In genomic region chr7:2283074-2283473, GRCh38 we compare ENCODE assay signal across 16 cellular contexts. TPM values are rescaled to one million over a fixed set of nuclear protein-coding genes. Genes with fewer than 3 reads are reported as not detected.
DNase-seq lines count a peak whose midpoint lies in the region; ATAC-seq and TF ChIP-seq lines count a peak whose summit lies in the region.
"Had no signal": no experiment of that assay in that cellular context is flagged by ENCODE, and none has a peak within 500 bp of the region (broad histone marks: within the 10 kb centered on the region; RNA-seq: fewer than 3 reads in every experiment).

No MANE protein-coding gene starts in this region.

- H3K9me3 ChIP-seq in H9 (ENCODE audit: control insufficient read depth, low read depth, low read length) = no peaks in the 10 kb centered on the region

- no peaks in the 10 kb centered on the region for H4K20me1 ChIP-seq in H9 (ENCODE audit: control insufficient read depth, insufficient read depth, insufficient read length)

- no peak overlapping the region for H3K56ac ChIP-seq in H9 (ENCODE audit: insufficient read length, low read depth, low read length)

- no peak overlapping the region for H2AFZ ChIP-seq in H9 (ENCODE audit: low read length)

- no peak overlapping the region for H3K23ac ChIP-seq in H9 (ENCODE audit: insufficient read length, low read depth, low read length)

- no peak overlapping the region for H2BK20ac ChIP-seq in H9 (ENCODE audit: low read depth, low read length, poor library complexity, severe bottlenecking)

- H3K79me1 ChIP-seq in H9 (ENCODE audit: insufficient read depth, low read depth, low read length, poor library complexity, severe bottlenecking) = no peaks in the 10 kb centered on the region

- H3K9ac ChIP-seq in H9 (ENCODE audit: extremely low read depth, insufficient read length, low read length) = no peak overlapping the region

- peaks cover 0 to 1% (median 0%) of the 10 kb centered on the region in 3 donors for H3K27me3 Mint-ChIP-seq in CD14-positive monocyte (ENCODE audit: low read depth in 3 of 3)
- H3K27me3 Mint-ChIP-seq in H9 (ENCODE audit: low read depth) = no peaks in the 10 kb centered on the region
- no peaks in the 10 kb centered on the region for H3K27me3 Mint-ChIP-seq in stimulated activated naive B cell treated with anti-CD40 and anti-IgM and Interleukin-4, amounts not matched to agents 10 μg/mL and 1 μg/mL and 100 μg/mL, for 72 hours
- H3K27me3 Mint-ChIP-seq in activated CD4-positive, alpha-beta T cell treated with anti-CD3 and anti-CD28 coated beads, Interleukin-2, amount 10 ng/mL, durations not matched to agents 7 days and 5 days = no peaks in the 10 kb centered on the region
- H3K27me3 Mint-ChIP-seq: B cell, IgD-negative memory B cell had no signal

- H2BK5ac ChIP-seq in H9 (ENCODE audit: insufficient read length, low read length) = no peak overlapping the region

- no peak overlapping the region for H2BK15ac ChIP-seq in H9 (ENCODE audit: low read depth, low read length)

- no peak overlapping the region for H3T11ph ChIP-seq in H9 (ENCODE audit: low read length)

- intact Hi-C loops in CD14-positive monocyte (cut with micrococcal nuclease) = no loop called here

- H3K18ac ChIP-seq in H9 (ENCODE audit: insufficient read length, low read depth, low read length) = no peak overlapping the region

- H3K23me2 ChIP-seq in H9 (ENCODE audit: insufficient read length, low read depth, low read length, poor library complexity, severe bottlenecking) = no peaks in the 10 kb centered on the region

- WGBS in H9 (ENCODE audit: extremely low coverage, insufficient read length, low lambda C conversion rate) = no CpG with 5 or more reads among the region's 20 CpGs

- no peak overlapping the region for H3K4me3 Mint-ChIP-seq in CD14-positive monocyte
- no peak overlapping the region for H3K4me3 Mint-ChIP-seq in H9
- peak overlapping the region in 1 of 2 donors; percentile 43 for H3K4me3 Mint-ChIP-seq in stimulated activated naive B cell treated with anti-CD40 and anti-IgM and Interleukin-4, amounts not matched to agents 10 μg/mL and 1 μg/mL and 100 μg/mL, for 72 hours
- no peak overlapping the region for H3K4me3 Mint-ChIP-seq in activated CD4-positive, alpha-beta T cell treated with anti-CD3 and anti-CD28 coated beads, Interleukin-2, amount 10 ng/mL, durations not matched to agents 7 days and 5 days
- H3K4me3 Mint-ChIP-seq: B cell; CD8-positive, alpha-beta T cell had no signal

- no peak overlapping the region for H4K5ac ChIP-seq in H9 (ENCODE audit: insufficient read length, low read depth, low read length)

- no peak overlapping the region for H3K4ac ChIP-seq in H9 (ENCODE audit: low read depth, low read length)

- H3K36me3 Mint-ChIP-seq in CD14-positive monocyte (peaks cover 5 to 7% of the 10 kb centered on the region in 2 donors), H9 (ENCODE audit: insufficient read depth in 1 of 3, low read depth in 3 of 3) (peaks cover 0 to 5% (median 1%) of the 10 kb centered on the region in 3 experiments; a peak in 2 of 7 replicates)
- peaks cover 28 to 44% of the 10 kb centered on the region in 2 donors for H3K36me3 Mint-ChIP-seq in stimulated activated naive B cell treated with anti-CD40 and anti-IgM and Interleukin-4, amounts not matched to agents 10 μg/mL and 1 μg/mL and 100 μg/mL, for 72 hours
- no peaks in the 10 kb centered on the region for H3K36me3 Mint-ChIP-seq in activated CD4-positive, alpha-beta T cell treated with anti-CD3 and anti-CD28 coated beads, Interleukin-2, amount 10 ng/mL, durations not matched to agents 7 days and 5 days (ENCODE audit: low read depth)
- H3K36me3 Mint-ChIP-seq: CD8-positive, alpha-beta T cell had no signal

- no peaks in the 10 kb centered on the region for H3K4me1 Mint-ChIP-seq in CD14-positive monocyte
- H3K4me1 Mint-ChIP-seq in H9 = peaks cover 12 to 23% of the 10 kb centered on the region in 2 experiments
- H3K4me1 Mint-ChIP-seq in stimulated activated naive B cell treated with anti-CD40 and anti-IgM and Interleukin-4, amounts not matched to agents 10 μg/mL and 1 μg/mL and 100 μg/mL, for 72 hours = peaks cover 32 to 54% of the 10 kb centered on the region in 2 donors
- peaks cover 5% of the 10 kb centered on the region for H3K4me1 Mint-ChIP-seq in activated CD4-positive, alpha-beta T cell treated with anti-CD3 and anti-CD28 coated beads, Interleukin-2, amount 10 ng/mL, durations not matched to agents 7 days and 5 days

- H3K27ac Mint-ChIP-seq in CD14-positive monocyte (no peak overlapping the region), H9 (peak overlapping the region in 2 of 3 experiments; percentile 88 to 91; a peak in 5 of 7 replicates)
- H3K27ac Mint-ChIP-seq in stimulated activated naive B cell treated with anti-CD40 and anti-IgM and Interleukin-4, amounts not matched to agents 10 μg/mL and 1 μg/mL and 100 μg/mL, for 72 hours = peak overlapping the region; percentile 80
- H3K27ac Mint-ChIP-seq in activated CD4-positive, alpha-beta T cell treated with anti-CD3 and anti-CD28 coated beads, Interleukin-2, amount 10 ng/mL, durations not matched to agents 7 days and 5 days = no peak overlapping the region
- H3K27ac Mint-ChIP-seq: CD8-positive, alpha-beta T cell; IgD-negative memory B cell had no signal

- POLR2A ChIA-PET in activated CD4-positive, alpha-beta T cell treated with anti-CD3 and anti-CD28 coated beads, Interleukin-2, amount 10 ng/mL, durations not matched to agents 7 days and 5 days (lab: Charles Lee) = no interaction called here

- ATAC-seq in esophagus mucosa (peak; percentile 17), HG02981 (IDR thresholded peaks at IDR 0.05; ENCODE audit: unreplicated experiment) (no peak)
- no peak for ATAC-seq in stimulated activated naive B cell treated with anti-CD40 and anti-IgM and Interleukin-4, amounts not matched to agents 10 μg/mL and 1 μg/mL and 100 μg/mL, for 72 hours (replicated peaks)
- ATAC-seq: CD8-positive, alpha-beta T cell; HCT116 had no signal

- H3K27me3 ChIP-seq in H9 (ENCODE audit: insufficient read depth, low read length) = no peaks in the 10 kb centered on the region

- no peak overlapping the region for H4K91ac ChIP-seq in H9 (ENCODE audit: insufficient read length, low read depth, low read length)

- TF ChIP-seq CTCF in CD14-positive monocyte (IDR thresholded peaks at IDR 0.05) (no peak), H9 (conservative IDR thresholded peaks at IDR 0.05) (no peak)

- no peak overlapping the region for H2BK120ac ChIP-seq in H9 (ENCODE audit: low read depth, low read length, poor library complexity, severe bottlenecking)

- H3K9me3 Mint-ChIP-seq in CD14-positive monocyte = no peaks in the 10 kb centered on the region
- H3K9me3 Mint-ChIP-seq in H9 = no peaks in the 10 kb centered on the region
- no peaks in the 10 kb centered on the region for H3K9me3 Mint-ChIP-seq in stimulated activated naive B cell treated with anti-CD40 and anti-IgM and Interleukin-4, amounts not matched to agents 10 μg/mL and 1 μg/mL and 100 μg/mL, for 72 hours
- no peaks in the 10 kb centered on the region for H3K9me3 Mint-ChIP-seq in activated CD4-positive, alpha-beta T cell treated with anti-CD3 and anti-CD28 coated beads, Interleukin-2, amount 10 ng/mL, durations not matched to agents 7 days and 5 days
- H3K9me3 Mint-ChIP-seq: CD8-positive, alpha-beta T cell; IgD-negative memory B cell had no signal

- no peak overlapping the region for H4K8ac ChIP-seq in H9 (replicated peaks; ENCODE audit: insufficient read length, low read depth, low read length)

- no peak overlapping the region for H3K4me2 ChIP-seq in H9 (ENCODE audit: insufficient read depth, insufficient read length, low read length)

- H3K27ac ChIP-seq in H9 (ENCODE audit: insufficient read length, low read depth, low read length) = no peak overlapping the region

- DNase-seq in CD14-positive monocyte (ENCODE audit: low spot score) = peak; percentile 5
- no peak for DNase-seq in H9
- DNase-seq in stimulated activated naive B cell treated with anti-CD40 and anti-IgM and Interleukin-4, amounts not matched to agents 10 μg/mL and 1 μg/mL and 100 μg/mL, for 72 hours = no peak
- DNase-seq in activated naive CD4-positive, alpha-beta T cell treated with Interleukin-2 at 50 U/mL for 16 hours = no peak
- DNase-seq in activated CD4-positive, alpha-beta T cell treated with anti-CD3 and anti-CD28 coated beads, Interleukin-2, amount 10 ng/mL, durations not matched to agents 7 days and 5 days = no peak
- DNase-seq in NK-92 treated with Interleukin-12 subunit alpha and Interleukin-12 subunit beta, amount 100 ng/mL, for 24 hours (lab: John Stamatoyannopoulos, UW) = no peak
- DNase-seq: CD8-positive, alpha-beta T cell; NCI-H1436; NCI-H2029 treated with DMSO at 0.1 percent for 48 hours; NCI-H510A treated with DMSO at 0.1 percent for 48 hours; RPMI8226 had no signal

- no peaks in the 10 kb centered on the region for H3K79me2 ChIP-seq in H9 (ENCODE audit: insufficient read depth, low read length)

- no peak overlapping the region for H2BK12ac ChIP-seq in H9 (ENCODE audit: insufficient read length, low read depth, low read length)

- CTCF ChIA-PET in activated CD4-positive, alpha-beta T cell treated with anti-CD3 and anti-CD28 coated beads, Interleukin-2, amount 10 ng/mL, durations not matched to agents 7 days and 5 days (lab: Charles Lee) = no interaction called here

- H3K4me1 ChIP-seq in H9 (ENCODE audit: insufficient read depth, low read length) = no peaks in the 10 kb centered on the region

- H2AK5ac ChIP-seq in H9 (ENCODE audit: insufficient read length, low read length) = no peak overlapping the region

- no peak overlapping the region for H3K14ac ChIP-seq in H9 (ENCODE audit: insufficient read depth, low read length)

RNA-seq across cellular contexts. Expression of gene SNX8, which starts 31.2 kb away (rescaled TPM):
- polyA plus RNA-seq in CD14-positive monocyte = 10 to 100 TPM; 41.9 to 43.7 TPM
- total RNA-seq in H9 (2021) (40.6 and 45.6 TPM in 2 replicates), esophagus mucosa (21.7 TPM)
- 10 to 100 TPM; 27.2 to 28.0 TPM for total RNA-seq in activated CD4-positive, alpha-beta T cell treated with anti-CD3 and anti-CD28 coated beads, Interleukin-2, amount 10 ng/mL, durations not matched to agents 7 days and 5 days

RNA-seq across cellular contexts. Expression of gene NUDT1, which starts 41.0 kb away (rescaled TPM):
- polyA plus RNA-seq in CD14-positive monocyte = 10 to 100 TPM; 40.8 to 42.6 TPM
- total RNA-seq in H9 (2021) = 80.3 and 84.7 TPM in 2 replicates
- total RNA-seq in esophagus mucosa = 37.5 TPM
- 100 to 1,000 TPM in 1 of 2 experiments, 10 to 100 TPM in 1; 77.4 to 104 TPM for total RNA-seq in activated CD4-positive, alpha-beta T cell treated with anti-CD3 and anti-CD28 coated beads, Interleukin-2, amount 10 ng/mL, durations not matched to agents 7 days and 5 days

RNA-seq across cellular contexts. Expression of gene MRM2, which starts 41.1 kb away (rescaled TPM):
- 10 to 100 TPM; 26.7 to 32.5 TPM for polyA plus RNA-seq in CD14-positive monocyte
- 57.2 and 59.0 TPM in 2 replicates for total RNA-seq in H9 (2021)
- total RNA-seq in esophagus mucosa = 17.3 TPM
- 10 to 100 TPM; 28.6 to 28.8 TPM for total RNA-seq in activated CD4-positive, alpha-beta T cell treated with anti-CD3 and anti-CD28 coated beads, Interleukin-2, amount 10 ng/mL, durations not matched to agents 7 days and 5 days

RNA-seq across cellular contexts. Expression of gene MAD1L1, which starts 50.3 kb away (rescaled TPM):
- 10 to 100 TPM; 22.0 to 33.2 TPM for polyA plus RNA-seq in CD14-positive monocyte
- total RNA-seq in H9 (2021) (37.4 and 39.0 TPM in 2 replicates), esophagus mucosa (23.7 TPM)
- total RNA-seq in activated CD4-positive, alpha-beta T cell treated with anti-CD3 and anti-CD28 coated beads, Interleukin-2, amount 10 ng/mL, durations not matched to agents 7 days and 5 days = 100 to 1,000 TPM; 125 to 127 TPM

Comparison
In these comparisons a context has a peak if more than half of its experiments do, and no peak if none do; other contexts are left out.
1. H3K27ac Mint-ChIP-seq: peak in H9 (2 of 3) and stimulated activated naive B cell treated with anti-CD40 and anti-IgM and Interleukin-4, amounts not matched to agents 10 μg/mL and 1 μg/mL and 100 μg/mL, for 72 hours (single experiment); none in CD14-positive monocyte (0 of 7) and activated CD4-positive, alpha-beta T cell treated with anti-CD3 and anti-CD28 coated beads, Interleukin-2, amount 10 ng/mL, durations not matched to agents 7 days and 5 days (single experiment).